1 cellular context compared by ENCODE assay signal in genomic region chr4:165343353-165344191, GRCh38.
TF ChIP-seq lines count a peak whose summit lies in the region.

No MANE protein-coding gene starts in this region.

TF ChIP-seq in HepG2, 621 proteins besides CTCF, POLR2A, EP300 and RAD21 (continues in another document):
- TF ChIP-seq ZNF460 (CRISPR knock-in tag; IDR thresholded peaks at IDR 0.05; ENCODE audit: borderline replicate concordance): no peak
- TF ChIP-seq SAP130 (CRISPR knock-in tag; IDR thresholded peaks at IDR 0.05; ENCODE audit: low read depth): no peak
- TF ChIP-seq ZNF768 (CRISPR knock-in tag; IDR thresholded peaks at IDR 0.05): no peak
- peak; percentile 37; the same call in 1 of the 2 replicates for TF ChIP-seq KDM2A (CRISPR knock-in tag; IDR thresholded peaks at IDR 0.05; ENCODE audit: borderline replicate concordance, low read depth)
- TF ChIP-seq ZNF232 (CRISPR knock-in tag; IDR thresholded peaks at IDR 0.05; ENCODE audit: borderline replicate concordance): no peak
- TF ChIP-seq ZNF3 (CRISPR knock-in tag; IDR thresholded peaks at IDR 0.05): no peak
- no peak for TF ChIP-seq FOXJ3 (CRISPR knock-in tag; IDR thresholded peaks at IDR 0.05; ENCODE audit: borderline replicate concordance)
- TF ChIP-seq ZNF629 (CRISPR knock-in tag; conservative IDR thresholded peaks at IDR 0.05): no peak
- TF ChIP-seq ATF7 (IDR thresholded peaks at IDR 0.05): no peak
- no peak for TF ChIP-seq ATF7 (CRISPR knock-in tag; IDR thresholded peaks at IDR 0.05)
- no peak for TF ChIP-seq CBX2 (IDR thresholded peaks at IDR 0.05; ENCODE audit: low read depth, low read length)
- TF ChIP-seq CBX2 (CRISPR knock-in tag; IDR thresholded peaks at IDR 0.05; ENCODE audit: low read depth): no peak
- peak; percentile 28; the same call in 1 of the 2 replicates for TF ChIP-seq HOXA5 (CRISPR knock-in tag; IDR thresholded peaks at IDR 0.05)
- no peak for TF ChIP-seq ZBTB25 (CRISPR knock-in tag; IDR thresholded peaks at IDR 0.05)
- no peak for TF ChIP-seq ZNF883 (CRISPR knock-in tag; IDR thresholded peaks at IDR 0.05; ENCODE audit: not compliant biosample characterization)
- TF ChIP-seq ELF1 (CRISPR knock-in tag; IDR thresholded peaks at IDR 0.05): no peak
- no peak for TF ChIP-seq ARID3A (IDR thresholded peaks at IDR 0.05; ENCODE audit: low read depth, low read length)
- no peak for TF ChIP-seq CHCHD3 (CRISPR knock-in tag; IDR thresholded peaks at IDR 0.05)
- no peak for TF ChIP-seq NCOA1 (CRISPR knock-in tag; IDR thresholded peaks at IDR 0.05)
- TF ChIP-seq CEBPB (IDR thresholded peaks at IDR 0.05; ENCODE audit: borderline replicate concordance, low read depth, low read length): no peak
- TF ChIP-seq SIX1 (CRISPR knock-in tag; IDR thresholded peaks at IDR 0.05; ENCODE audit: borderline replicate concordance): no peak
- TF ChIP-seq ZKSCAN8 (CRISPR knock-in tag; IDR thresholded peaks at IDR 0.05; ENCODE audit: borderline replicate concordance): no peak
- TF ChIP-seq SYNCRIP (IDR thresholded peaks at IDR 0.05; ENCODE audit: insufficient read depth, low read depth, low read length): no peak
- no peak for TF ChIP-seq DRAP1 (CRISPR knock-in tag; IDR thresholded peaks at IDR 0.05)
- TF ChIP-seq ZMAT3 (CRISPR knock-in tag; conservative IDR thresholded peaks at IDR 0.05): no peak
- TF ChIP-seq, protein P1, sequence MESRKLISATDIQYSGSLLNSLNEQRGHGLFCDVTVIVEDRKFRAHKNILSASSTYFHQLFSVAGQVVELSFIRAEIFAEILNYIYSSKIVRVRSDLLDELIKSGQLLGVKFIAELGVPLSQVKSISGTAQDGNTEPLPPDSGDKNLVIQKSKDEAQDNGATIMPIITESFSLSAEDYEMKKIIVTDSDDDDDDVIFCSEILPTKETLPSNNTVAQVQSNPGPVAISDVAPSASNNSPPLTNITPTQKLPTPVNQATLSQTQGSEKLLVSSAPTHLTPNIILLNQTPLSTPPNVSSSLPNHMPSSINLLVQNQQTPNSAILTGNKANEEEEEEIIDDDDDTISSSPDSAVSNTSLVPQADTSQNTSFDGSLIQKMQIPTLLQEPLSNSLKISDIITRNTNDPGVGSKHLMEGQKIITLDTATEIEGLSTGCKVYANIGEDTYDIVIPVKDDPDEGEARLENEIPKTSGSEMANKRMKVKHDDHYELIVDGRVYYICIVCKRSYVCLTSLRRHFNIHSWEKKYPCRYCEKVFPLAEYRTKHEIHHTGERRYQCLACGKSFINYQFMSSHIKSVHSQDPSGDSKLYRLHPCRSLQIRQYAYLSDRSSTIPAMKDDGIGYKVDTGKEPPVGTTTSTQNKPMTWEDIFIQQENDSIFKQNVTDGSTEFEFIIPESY (CRISPR knock-in tag; IDR thresholded peaks at IDR 0.05): no peak
- no peak for TF ChIP-seq SMARCE1 (IDR thresholded peaks at IDR 0.05; ENCODE audit: borderline replicate concordance)
- TF ChIP-seq HHEX (CRISPR knock-in tag; IDR thresholded peaks at IDR 0.05): no peak
- TF ChIP-seq PBX3 (CRISPR knock-in tag; IDR thresholded peaks at IDR 0.05; ENCODE audit: borderline replicate concordance): 0 out of 2 replicates have a peak, but pooled peaks have one; percentile 27
- 0 out of 2 replicates have a peak, but pooled peaks have one; percentile 30 for TF ChIP-seq ZSCAN20 (CRISPR knock-in tag; IDR thresholded peaks at IDR 0.05; ENCODE audit: borderline replicate concordance)
- TF ChIP-seq HOXA9 (CRISPR knock-in tag; IDR thresholded peaks at IDR 0.05; ENCODE audit: borderline replicate concordance): no peak
- no peak for TF ChIP-seq EZH2 (conservative IDR thresholded peaks at IDR 0.05; ENCODE audit: low read depth, low read length)
- TF ChIP-seq ZBED4 (CRISPR knock-in tag; IDR thresholded peaks at IDR 0.05; ENCODE audit: borderline replicate concordance): no peak; the same call in 1 of the 2 replicates
- TF ChIP-seq AGO1 (IDR thresholded peaks at IDR 0.05; ENCODE audit: low read depth, low read length, poor library complexity, severe bottlenecking): no peak
- TF ChIP-seq SPEN (CRISPR knock-in tag; IDR thresholded peaks at IDR 0.05; ENCODE audit: low read depth): no peak
- TF ChIP-seq ZNF430 (CRISPR knock-in tag; IDR thresholded peaks at IDR 0.05): no peak
- TF ChIP-seq ZNF549 (CRISPR knock-in tag; IDR thresholded peaks at IDR 0.05): no peak
- peak; percentile 43 for TF ChIP-seq AGO2 (optimal IDR thresholded peaks at IDR 0.05; ENCODE audit: low read depth, low read length)
- no peak for TF ChIP-seq ZNF407 (CRISPR knock-in tag; IDR thresholded peaks at IDR 0.05; ENCODE audit: not compliant biosample characterization)
- TF ChIP-seq ZNF713 (CRISPR knock-in tag; IDR thresholded peaks at IDR 0.05): no peak
- no peak for TF ChIP-seq TBX3 (IDR thresholded peaks at IDR 0.05; ENCODE audit: borderline replicate concordance)
- no peak for TF ChIP-seq IRF1 (CRISPR knock-in tag; IDR thresholded peaks at IDR 0.05; ENCODE audit: low read depth)
- peak; percentile 96 for TF ChIP-seq PAF1 (CRISPR knock-in tag; IDR thresholded peaks at IDR 0.05)
- no peak for TF ChIP-seq PBX2 (CRISPR knock-in tag; IDR thresholded peaks at IDR 0.05)
- no peak for TF ChIP-seq RARG (CRISPR knock-in tag; IDR thresholded peaks at IDR 0.05; ENCODE audit: low read depth)
